22 cellular contexts compared by ENCODE assay signal in the genomic region with DNA sequence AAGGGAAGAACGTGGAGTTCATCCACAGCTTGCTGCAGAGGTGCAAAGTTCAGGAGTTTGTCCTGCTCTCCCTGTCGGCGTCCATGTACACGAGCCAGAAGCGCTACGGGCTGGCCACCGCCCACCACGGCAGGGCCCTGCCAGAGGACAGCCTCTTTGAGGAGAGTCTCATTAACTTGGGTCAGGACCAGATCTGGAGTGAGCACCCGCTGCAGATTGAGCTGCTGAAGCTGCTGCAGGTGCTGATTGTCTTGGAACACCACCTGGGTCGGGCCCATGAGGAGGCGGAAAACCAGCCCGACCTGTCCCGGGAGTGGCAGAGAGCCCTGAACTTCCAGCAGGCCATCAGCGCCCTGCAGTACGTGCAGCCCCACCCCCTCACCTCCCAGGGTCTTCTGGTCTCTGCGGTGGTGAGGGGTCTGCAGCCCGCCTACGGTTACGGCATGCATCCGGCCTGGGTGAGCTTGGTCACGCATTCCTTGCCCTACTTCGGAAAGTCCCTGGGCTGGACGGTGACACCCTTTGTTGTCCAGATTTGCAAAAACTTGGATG.
A peak's percentile ranks its signal among the peaks of the same experiment; 100 is the strongest.
DNase-seq lines count a peak whose midpoint lies in the region; ATAC-seq and TF ChIP-seq lines count a peak whose summit lies in the region.
"Had no signal": no experiment of that assay in that cellular context is flagged by ENCODE, and none has a peak within 500 bp of the region (broad histone marks: within the 10 kb centered on the region; RNA-seq: fewer than 3 reads in every experiment).

No MANE protein-coding gene starts in this region.

- H3K4me3 ChIP-seq in H7 (ENCODE audit: insufficient read depth, low read depth, low read length): no peak overlapping the region
- H3K4me3 ChIP-seq in colonic mucosa: no peak overlapping the region
- H3K4me3 ChIP-seq in stomach: no peak overlapping the region
- H3K4me3 ChIP-seq: adrenal gland, sigmoid colon had no signal

- TF ChIP-seq CTCF in colonic mucosa (IDR thresholded peaks at IDR 0.05) (no peak), stomach (IDR thresholded peaks at IDR 0.05) (no peak), glutamatergic neuron (IDR thresholded peaks at IDR 0.05; ENCODE audit: partially characterized antibody, unreplicated experiment) (no peak)

- no peaks in the 10 kb centered on the region for H3K4me1 Mint-ChIP-seq in activated T-helper 1 cell treated with anti-CD3 and anti-CD28 coated beads, Interleukin-12 subunit alpha, Interleukin-12 subunit beta, Interleukin-2, Interleukin-4 antibody, amounts not matched to agents 30 ng/mL and 10 ng/mL and 1 ng/mL, durations not matched to agents 14 hours and 24 hours and 36 hours (ENCODE audit: low read depth)
- H3K4me1 Mint-ChIP-seq in glutamatergic neuron (ENCODE audit: low read depth, unreplicated experiment): peaks cover 10% of the 10 kb centered on the region

- no peak for TF ChIP-seq EP300 in stomach (IDR thresholded peaks at IDR 0.05)

- H3K9ac ChIP-seq in colonic mucosa (ENCODE audit: low read depth in 2 of 2, low read length in 2 of 2): no peak overlapping the region

- intact Hi-C loops in colonic mucosa (cut with DNase I) (no loop called here), stomach (cut with DNase I; ENCODE audit: low total_unique reads) (no loop called here)
- intact Hi-C loops in activated T-helper 1 cell treated with anti-CD3 and anti-CD28 coated beads, Interleukin-12 subunit alpha, Interleukin-12 subunit beta, Interleukin-2, Interleukin-4 antibody, amounts not matched to agents 30 ng/mL and 10 ng/mL and 1 ng/mL, durations not matched to agents 14 hours and 24 hours and 36 hours (cut with micrococcal nuclease): no loop called here

- H3K9me3 Mint-ChIP-seq in activated T-helper 1 cell treated with anti-CD3 and anti-CD28 coated beads, Interleukin-12 subunit alpha, Interleukin-12 subunit beta, Interleukin-2, Interleukin-4 antibody, amounts not matched to agents 30 ng/mL and 10 ng/mL and 1 ng/mL, durations not matched to agents 14 hours and 24 hours and 36 hours: no peaks in the 10 kb centered on the region
- peaks cover 7% of the 10 kb centered on the region for H3K9me3 Mint-ChIP-seq in glutamatergic neuron (ENCODE audit: unreplicated experiment)
- H3K9me3 Mint-ChIP-seq: activated B cell treated with CpG ODN at 0.5 μM for 24 hours had no signal

- peaks cover 24% of the 10 kb centered on the region for H3K36me3 Mint-ChIP-seq in activated T-helper 1 cell treated with anti-CD3 and anti-CD28 coated beads, Interleukin-12 subunit alpha, Interleukin-12 subunit beta, Interleukin-2, Interleukin-4 antibody, amounts not matched to agents 30 ng/mL and 10 ng/mL and 1 ng/mL, durations not matched to agents 14 hours and 24 hours and 36 hours (ENCODE audit: low read depth)
- peaks cover 14% of the 10 kb centered on the region for H3K36me3 Mint-ChIP-seq in glutamatergic neuron (ENCODE audit: unreplicated experiment)

- H3K4me1 ChIP-seq in colonic mucosa: no peaks in the 10 kb centered on the region
- peaks cover 0 to 25% (median 17%) of the 10 kb centered on the region in 4 donors for H3K4me1 ChIP-seq in stomach
- H3K4me1 ChIP-seq: adrenal gland, foreskin keratinocyte, sigmoid colon had no signal

- H3K27ac ChIP-seq in colonic mucosa (no peak overlapping the region), stomach (peak overlapping the region in 1 of 5 donors; percentile 27)
- H3K27ac ChIP-seq: adrenal gland, foreskin keratinocyte, neutrophil, sigmoid colon had no signal

- H3K27me3 ChIP-seq in H7 (ENCODE audit: control insufficient read depth, insufficient read depth, low read length): no peaks in the 10 kb centered on the region
- no peaks in the 10 kb centered on the region for H3K27me3 ChIP-seq in colonic mucosa
- no peaks in the 10 kb centered on the region for H3K27me3 ChIP-seq in stomach
- H3K27me3 ChIP-seq: adrenal gland, foreskin keratinocyte, neutrophil, sigmoid colon had no signal

- ATAC-seq in left lobe of liver: peak; percentile 97
- ATAC-seq: foreskin keratinocyte had no signal

- WGBS in stomach, 5 donors: 33 to 61% (median 42%) methylated on average over 17 to 23 of the region's 23 CpGs

- H3K27me3 Mint-ChIP-seq in activated T-helper 1 cell treated with anti-CD3 and anti-CD28 coated beads, Interleukin-12 subunit alpha, Interleukin-12 subunit beta, Interleukin-2, Interleukin-4 antibody, amounts not matched to agents 30 ng/mL and 10 ng/mL and 1 ng/mL, durations not matched to agents 14 hours and 24 hours and 36 hours (ENCODE audit: insufficient read depth): no peaks in the 10 kb centered on the region
- no peaks in the 10 kb centered on the region for H3K27me3 Mint-ChIP-seq in glutamatergic neuron (ENCODE audit: unreplicated experiment)
- H3K27me3 Mint-ChIP-seq: activated B cell treated with CpG ODN at 0.5 μM for 24 hours had no signal

- H3K36me3 ChIP-seq in H7 (replicated peaks; ENCODE audit: control insufficient read depth, insufficient read depth, low read length) (no peaks in the 10 kb centered on the region; the same call in 1 of the 2 replicates), colonic mucosa (peaks cover 13% of the 10 kb centered on the region), stomach (peaks cover 25 to 82% (median 77%) of the 10 kb centered on the region in 4 donors)

- no peak overlapping the region for H3K4me3 Mint-ChIP-seq in activated T-helper 1 cell treated with anti-CD3 and anti-CD28 coated beads, Interleukin-12 subunit alpha, Interleukin-12 subunit beta, Interleukin-2, Interleukin-4 antibody, amounts not matched to agents 30 ng/mL and 10 ng/mL and 1 ng/mL, durations not matched to agents 14 hours and 24 hours and 36 hours
- no peak overlapping the region for H3K4me3 Mint-ChIP-seq in glutamatergic neuron (ENCODE audit: unreplicated experiment)
- H3K4me3 Mint-ChIP-seq: activated B cell treated with CpG ODN at 0.5 μM for 24 hours had no signal

- TF ChIP-seq POLR2A in stomach (IDR thresholded peaks at IDR 0.05): no peak

- DNase-seq in H7 (peak; percentile 56), colonic mucosa (peak; percentile 56), left lobe of liver (ENCODE audit: low spot score) (peak; percentile 85), stomach (peak; percentile 79), DMS 273 (lab: John Stamatoyannopoulos, UW; ENCODE audit: unreplicated experiment) (no peak), cerebellar cortex (ENCODE audit: low spot score) (no peak), glutamatergic neuron (no peak)
- DNase-seq in activated T-helper 1 cell treated with anti-CD3 and anti-CD28 coated beads, Interleukin-12 subunit alpha, Interleukin-12 subunit beta, Interleukin-2, Interleukin-4 antibody, amounts not matched to agents 30 ng/mL and 10 ng/mL and 1 ng/mL, durations not matched to agents 14 hours and 24 hours and 36 hours (ENCODE audit: low spot score): no peak
- DNase-seq: activated B cell treated with CpG ODN at 0.5 μM for 24 hours; activated CD8-positive, alpha-beta memory T cell treated with anti-CD3 and anti-CD28 coated beads for 24 hours; adrenal gland; COR-L47; foreskin keratinocyte; midbrain; MM.1S; NCI-H1930; NCI-H446 treated with DMSO at 0.1 percent for 48 hours; SHP77 treated with DMSO at 0.1 percent for 48 hours; sigmoid colon; stimulated activated CD4-positive, alpha-beta T cell treated with anti-CD3 and anti-CD28 coated beads, Interleukin-2, amount 100 ng/mL, for 48 hours; T-helper 2 cell had no signal

- H3K9me3 ChIP-seq in colonic mucosa (no peaks in the 10 kb centered on the region), stomach (no peaks in the 10 kb centered on the region)
- H3K9me3 ChIP-seq: adrenal gland, neutrophil, sigmoid colon had no signal

- no peak overlapping the region for H3K27ac Mint-ChIP-seq in activated T-helper 1 cell treated with anti-CD3 and anti-CD28 coated beads, Interleukin-12 subunit alpha, Interleukin-12 subunit beta, Interleukin-2, Interleukin-4 antibody, amounts not matched to agents 30 ng/mL and 10 ng/mL and 1 ng/mL, durations not matched to agents 14 hours and 24 hours and 36 hours
- no peak overlapping the region for H3K27ac Mint-ChIP-seq in glutamatergic neuron (ENCODE audit: unreplicated experiment)
- H3K27ac Mint-ChIP-seq: activated B cell treated with CpG ODN at 0.5 μM for 24 hours had no signal

Comparison
In these comparisons a context has a peak if more than half of its experiments do, and no peak if none do; other contexts are left out.
1. DNase-seq: peak in H7 (single experiment), colonic mucosa (single experiment), left lobe of liver (single experiment) and stomach (single experiment); none in DMS 273 (single experiment), cerebellar cortex (single experiment), activated T-helper 1 cell treated with anti-CD3 and anti-CD28 coated beads, Interleukin-12 subunit alpha, Interleukin-12 subunit beta, Interleukin-2, Interleukin-4 antibody, amounts not matched to agents 30 ng/mL and 10 ng/mL and 1 ng/mL, durations not matched to agents 14 hours and 24 hours and 36 hours (single experiment) and glutamatergic neuron (single experiment).